In the genomic region with DNA sequence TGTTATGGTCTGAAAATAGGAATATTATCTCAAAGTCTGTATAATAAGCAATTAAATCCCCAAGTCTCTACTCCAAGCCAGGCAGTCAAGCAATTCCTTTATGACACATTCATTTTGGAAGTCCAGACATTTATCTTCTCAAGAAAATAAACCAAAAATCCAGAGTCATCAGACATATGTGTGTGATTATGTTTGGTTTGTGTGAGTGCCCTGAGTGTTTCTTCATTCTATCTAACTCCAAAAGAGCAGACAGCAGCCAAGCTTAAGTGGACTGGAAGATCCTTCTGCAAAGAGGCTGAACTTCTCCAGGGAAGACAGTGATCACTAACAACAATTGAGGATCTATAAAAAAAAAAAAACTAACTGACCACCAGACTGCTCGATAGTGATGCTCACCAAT, we compare ENCODE assay signal across 20 cellular contexts.
DNase-seq lines count a peak whose midpoint lies in the region; ATAC-seq and TF ChIP-seq lines count a peak whose summit lies in the region.
"Had no signal": no experiment of that assay in that cellular context is flagged by ENCODE, and none has a peak within 500 bp of the region (broad histone marks: within the 10 kb centered on the region; RNA-seq: fewer than 3 reads in every experiment).

No MANE protein-coding gene starts in this region.

- no peaks in the 10 kb centered on the region for H3K36me3 ChIP-seq in BJ (ENCODE audit: control insufficient read depth, insufficient read depth, low read length)
- H3K36me3 ChIP-seq in suprapubic skin = peaks cover 5% of the 10 kb centered on the region
- H3K36me3 ChIP-seq: neural progenitor cell, prostate gland had no signal

- no peaks in the 10 kb centered on the region for H3K27me3 ChIP-seq in BJ (ENCODE audit: control insufficient read depth, insufficient read depth, low read length)
- no peaks in the 10 kb centered on the region for H3K27me3 ChIP-seq in suprapubic skin
- H3K27me3 ChIP-seq: heart left ventricle, neural progenitor cell had no signal

- H3K36me3 Mint-ChIP-seq in activated CD8-positive, alpha-beta T cell treated with anti-CD3 and anti-CD28 coated beads for 36 hours (ENCODE audit: low read depth) = peaks cover 16% of the 10 kb centered on the region

- no peaks in the 10 kb centered on the region for H3K9me3 Mint-ChIP-seq in activated CD8-positive, alpha-beta T cell treated with anti-CD3 and anti-CD28 coated beads for 36 hours
- H3K9me3 Mint-ChIP-seq: activated naive CD8-positive, alpha-beta T cell treated with anti-CD3 and anti-CD28 coated beads, Interleukin-2, amount 50 U/mL, for 24 hours; neural progenitor cell had no signal

- DNase-seq in BJ (ENCODE audit: low read depth) (peak; percentile 56), amniotic epithelial cell (ENCODE audit: low read depth) (peak; percentile 10), fibroblast of pulmonary artery (ENCODE audit: low read depth) (peak; percentile 2), suprapubic skin (ENCODE audit: low spot score in 2 of 2) (no peak), NK-92 (lab: John Stamatoyannopoulos, UW; ENCODE audit: unreplicated experiment) (no peak), NCI-H748 (lab: John Stamatoyannopoulos, UW; ENCODE audit: unreplicated experiment) (no peak)
- no peak for DNase-seq in activated CD8-positive, alpha-beta T cell treated with anti-CD3 and anti-CD28 coated beads for 36 hours
- DNase-seq: activated CD4-positive, CD25-positive, alpha-beta regulatory T cell treated with anti-CD3 and anti-CD28 coated beads, Interleukin-2, amount 50 U/mL, for 72 hours; activated CD8-positive, alpha-beta T cell treated with anti-CD3 and anti-CD28 coated beads, Interleukin-2, amount 10 ng/mL, durations not matched to agents 7 days and 5 days; activated effector memory CD4-positive, alpha-beta T cell treated with anti-CD3 and anti-CD28 coated beads, Interleukin-2, amount 50 U/mL, for 16 hours; activated naive CD8-positive, alpha-beta T cell treated with anti-CD3 and anti-CD28 coated beads, Interleukin-2, amount 50 U/mL, for 24 hours; activated T-cell treated with anti-CD3 and anti-CD28 coated beads for 4 hours; heart left ventricle; NCI-H1092 treated with DMSO at 0.1 percent for 48 hours; NCI-H1930; NCI-H69 had no signal

- H3K4me3 Mint-ChIP-seq in activated CD8-positive, alpha-beta T cell treated with anti-CD3 and anti-CD28 coated beads for 36 hours = no peak overlapping the region
- H3K4me3 Mint-ChIP-seq: activated CD8-positive, alpha-beta T cell treated with anti-CD3 and anti-CD28 coated beads, Interleukin-2, amount 10 ng/mL, durations not matched to agents 7 days and 5 days; activated naive CD8-positive, alpha-beta T cell treated with anti-CD3 and anti-CD28 coated beads, Interleukin-2, amount 50 U/mL, for 24 hours; B cell; neural progenitor cell had no signal

- H3K4me3 ChIP-seq in BJ (ENCODE audit: low read depth, low read length) = no peak overlapping the region
- no peak overlapping the region for H3K4me3 ChIP-seq in fibroblast of pulmonary artery (replicated peaks; ENCODE audit: low read depth, low read length)
- no peak overlapping the region for H3K4me3 ChIP-seq in suprapubic skin
- H3K4me3 ChIP-seq: coronary artery, heart left ventricle, neural progenitor cell, prostate gland had no signal

- no peak for TF ChIP-seq CTCF in BJ (IDR thresholded peaks at IDR 0.05; ENCODE audit: insufficient read depth, low read depth, low read length)
- no peak for TF ChIP-seq CTCF in fibroblast of pulmonary artery (IDR thresholded peaks at IDR 0.05; ENCODE audit: low read length, missing control alignments)
- no peak for TF ChIP-seq CTCF in suprapubic skin (IDR thresholded peaks at IDR 0.05)
- TF ChIP-seq CTCF in activated CD8-positive, alpha-beta T cell treated with anti-CD3 and anti-CD28 coated beads for 36 hours (IDR thresholded peaks at IDR 0.05) = no peak

- no peak for TF ChIP-seq EP300 in suprapubic skin (IDR thresholded peaks at IDR 0.05)

- no peak for ATAC-seq in activated CD8-positive, alpha-beta T cell treated with anti-CD3 and anti-CD28 coated beads for 36 hours
- ATAC-seq: activated CD8-positive, alpha-beta T cell treated with anti-CD3 and anti-CD28 coated beads, Interleukin-2, amount 10 ng/mL, durations not matched to agents 7 days and 5 days; activated naive CD8-positive, alpha-beta T cell treated with anti-CD3 and anti-CD28 coated beads, Interleukin-2, amount 50 U/mL, for 24 hours had no signal

- intact Hi-C loops in activated CD8-positive, alpha-beta T cell treated with anti-CD3 and anti-CD28 coated beads for 36 hours (cut with micrococcal nuclease) = no loop called here

- peaks cover 4% of the 10 kb centered on the region for H3K4me1 ChIP-seq in suprapubic skin
- H3K4me1 ChIP-seq: neural progenitor cell, prostate gland had no signal

- no peaks in the 10 kb centered on the region for H3K27me3 Mint-ChIP-seq in activated CD8-positive, alpha-beta T cell treated with anti-CD3 and anti-CD28 coated beads for 36 hours
- H3K27me3 Mint-ChIP-seq: activated naive CD8-positive, alpha-beta T cell treated with anti-CD3 and anti-CD28 coated beads, Interleukin-2, amount 50 U/mL, for 24 hours; B cell had no signal

- CTCF ChIA-PET in BJ (lab: Yijun Ruan, JAX) = no interaction called here
- CTCF ChIA-PET in activated CD8-positive, alpha-beta T cell treated with anti-CD3 and anti-CD28 coated beads for 36 hours (lab: Charles Lee) = no interaction called here

- WGBS in suprapubic skin = 63% methylated on average over 1 of the region's 1 CpG

- no peak overlapping the region for H3K27ac Mint-ChIP-seq in activated CD8-positive, alpha-beta T cell treated with anti-CD3 and anti-CD28 coated beads for 36 hours
- H3K27ac Mint-ChIP-seq: activated CD8-positive, alpha-beta T cell treated with anti-CD3 and anti-CD28 coated beads, Interleukin-2, amount 10 ng/mL, durations not matched to agents 7 days and 5 days; activated naive CD8-positive, alpha-beta T cell treated with anti-CD3 and anti-CD28 coated beads, Interleukin-2, amount 50 U/mL, for 24 hours; B cell; neural progenitor cell had no signal

- H3K27ac ChIP-seq in suprapubic skin = peak overlapping the region; percentile 76
- H3K27ac ChIP-seq: neural progenitor cell, prostate gland had no signal

- no peak for TF ChIP-seq POLR2A in suprapubic skin (IDR thresholded peaks at IDR 0.05)

- no peaks in the 10 kb centered on the region for H3K9me3 ChIP-seq in suprapubic skin
- H3K9me3 ChIP-seq: prostate gland had no signal

- POLR2A ChIA-PET in BJ (lab: Charles Lee) = no interaction called here
- POLR2A ChIA-PET in activated CD8-positive, alpha-beta T cell treated with anti-CD3 and anti-CD28 coated beads for 36 hours (lab: Charles Lee) = no interaction called here

- no peaks in the 10 kb centered on the region for H3K4me1 Mint-ChIP-seq in activated CD8-positive, alpha-beta T cell treated with anti-CD3 and anti-CD28 coated beads for 36 hours (ENCODE audit: low read depth)
- H3K4me1 Mint-ChIP-seq: activated naive CD8-positive, alpha-beta T cell treated with anti-CD3 and anti-CD28 coated beads, Interleukin-2, amount 50 U/mL, for 24 hours; B cell had no signal

Comparison
In these comparisons a context has a peak if more than half of its experiments do, and no peak if none do; other contexts are left out.
1. DNase-seq: peak in BJ (single experiment), amniotic epithelial cell (single experiment) and fibroblast of pulmonary artery (single experiment); none in suprapubic skin (0 of 2), NK-92 (single experiment), activated CD8-positive, alpha-beta T cell treated with anti-CD3 and anti-CD28 coated beads for 36 hours (single experiment) and NCI-H748 (single experiment).